Comparison of ENCODE assay signal across 2 cellular contexts in genomic region chr19:7905859-7906258, GRCh38.
TF ChIP-seq lines count a peak whose summit lies in the region.

No MANE protein-coding gene starts in this region.

TF ChIP-seq in GM23338, 12 proteins besides CTCF, POLR2A, EP300 and RAD21 (continued from another document):
- TF ChIP-seq ETS1 (IDR thresholded peaks at IDR 0.05) (no peak), EZH2 (IDR thresholded peaks at IDR 0.05; ENCODE audit: low read depth, unreplicated experiment) (no peak), JUNB (IDR thresholded peaks at IDR 0.05; ENCODE audit: unreplicated experiment) (no peak), ZNF462 (CRISPR knock-in tag; IDR thresholded peaks at IDR 0.05) (no peak), REST (IDR thresholded peaks at IDR 0.05; ENCODE audit: unreplicated experiment) (no peak), ZNF114 (CRISPR knock-in tag; IDR thresholded peaks at IDR 0.05) (no peak), ZNF331 (CRISPR knock-in tag; IDR thresholded peaks at IDR 0.05; ENCODE audit: low read depth) (no peak), EZH2phosphoT487 (IDR thresholded peaks at IDR 0.05; ENCODE audit: unreplicated experiment) (no peak)

TF ChIP-seq in SK-N-SH treated with all-trans-retinoic acid at 6 μM for 48 hours, 23 proteins besides CTCF, POLR2A, EP300 and RAD21 (continued from another document):
- TF ChIP-seq CREB5 (CRISPR knock-in tag; IDR thresholded peaks at IDR 0.05; ENCODE audit: low read depth) = no peak
- TF ChIP-seq SNAI2 (CRISPR knock-in tag; IDR thresholded peaks at IDR 0.05) = no peak
- TF ChIP-seq ZNF565 (CRISPR knock-in tag; conservative IDR thresholded peaks at IDR 0.05; ENCODE audit: low read depth) = no peak
- TF ChIP-seq TCF4 (CRISPR knock-in tag; IDR thresholded peaks at IDR 0.05; ENCODE audit: borderline replicate concordance) = no peak
- no peak for TF ChIP-seq ARNTL (CRISPR knock-in tag; IDR thresholded peaks at IDR 0.05; ENCODE audit: borderline replicate concordance, low read depth)
- TF ChIP-seq BACH2 (CRISPR knock-in tag; IDR thresholded peaks at IDR 0.05; ENCODE audit: borderline replicate concordance) = no peak
- no peak for TF ChIP-seq TOX (CRISPR knock-in tag; IDR thresholded peaks at IDR 0.05; ENCODE audit: borderline replicate concordance)
- no peak for TF ChIP-seq ISL1 (CRISPR knock-in tag; IDR thresholded peaks at IDR 0.05)
- no peak for TF ChIP-seq ESRRG (CRISPR knock-in tag; IDR thresholded peaks at IDR 0.05)
- TF ChIP-seq ZFP3 (CRISPR knock-in tag; IDR thresholded peaks at IDR 0.05) = no peak
- no peak for TF ChIP-seq RARB (CRISPR knock-in tag; IDR thresholded peaks at IDR 0.05)
- TF ChIP-seq ZC3H10 (CRISPR knock-in tag; IDR thresholded peaks at IDR 0.05) = no peak
- TF ChIP-seq ZNF8 (CRISPR knock-in tag; IDR thresholded peaks at IDR 0.05) = no peak
